In the genomic region with DNA sequence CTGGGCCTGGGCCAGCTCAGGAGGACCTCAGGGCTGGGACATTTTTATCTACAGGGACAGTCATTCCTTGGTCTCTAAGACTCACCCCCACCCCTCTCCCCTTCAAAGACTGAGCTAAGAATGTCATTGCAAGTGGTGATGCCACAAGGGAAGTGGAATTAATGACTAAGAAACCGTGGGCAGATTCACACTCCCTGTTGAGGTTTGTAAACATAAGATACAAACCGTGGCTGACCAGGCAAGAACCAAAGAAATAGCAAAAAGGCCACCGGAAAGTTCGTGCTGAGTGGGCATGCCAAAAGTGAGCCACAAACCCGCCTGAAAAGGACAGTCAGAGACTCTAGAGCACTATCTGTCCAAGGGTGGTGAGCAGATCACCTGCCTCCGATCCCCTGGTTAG, we compare ENCODE assay signal across 10 cellular contexts. TPM values are rescaled to one million over a fixed set of nuclear protein-coding genes. Genes with fewer than 3 reads are reported as not detected.
DNase-seq lines count a peak whose midpoint lies in the region; ATAC-seq lines count a peak whose summit lies in the region.
"Had no signal": no experiment of that assay in that cellular context is flagged by ENCODE, and none has a peak within 500 bp of the region (broad histone marks: within the 10 kb centered on the region; RNA-seq: fewer than 3 reads in every experiment).

No MANE protein-coding gene starts in this region.

- H3K4me3 ChIP-seq in thymus (ENCODE audit: low read length) = no peak overlapping the region

- peak; percentile 81 to 86 for ATAC-seq in activated T-cell treated with anti-CD3 and anti-CD28 coated beads, Interleukin-2, amount 50 U/mL, for 72 hours (replicated peaks in 1 of 2)
- ATAC-seq in T-cell (replicated peaks in 1 of 4) (no peak), HG02973 (IDR thresholded peaks at IDR 0.05; ENCODE audit: unreplicated experiment) (no peak)

- DNase-seq in activated T-cell treated with anti-CD3 and anti-CD28 coated beads, Interleukin-2, amount 50 U/mL, for 24 hours = no peak
- DNase-seq in activated T-cell treated with anti-CD3 and anti-CD28 coated beads for 4 hours (no peak), kidney tubule cell (ENCODE audit: low spot score) (peak; percentile 77), T-cell (no peak), HPDE6-E6E7 (ENCODE audit: extremely low spot score) (no peak)
- DNase-seq in activated T-cell treated with anti-CD3 and anti-CD28 coated beads, Interleukin-2, amount 50 U/mL, for 72 hours = peak; percentile 18 to 35
- DNase-seq: activated T-cell treated with anti-CD3 and anti-CD28 coated beads, Interleukin-2, amount 50 U/mL, for 4 hours; CD4-positive, CD25-positive, alpha-beta regulatory T cell had no signal

- peaks cover 57% of the 10 kb centered on the region for H3K27me3 Mint-ChIP-seq in activated T-cell treated with anti-CD3 and anti-CD28 coated beads, Interleukin-2, amount 50 U/mL, for 24 hours
- peaks cover 31% of the 10 kb centered on the region for H3K27me3 Mint-ChIP-seq in activated T-cell treated with anti-CD3 and anti-CD28 coated beads, Interleukin-2, amount 50 U/mL, for 72 hours (ENCODE audit: low read depth)
- H3K27me3 Mint-ChIP-seq in T-cell = peaks cover 12 to 29% of the 10 kb centered on the region in 2 donors

- POLR2A ChIA-PET in T-cell (lab: Charles Lee) = no interaction called here

- no peaks in the 10 kb centered on the region for H3K9me3 Mint-ChIP-seq in activated T-cell treated with anti-CD3 and anti-CD28 coated beads, Interleukin-2, amount 50 U/mL, for 24 hours
- no peaks in the 10 kb centered on the region for H3K9me3 Mint-ChIP-seq in activated T-cell treated with anti-CD3 and anti-CD28 coated beads, Interleukin-2, amount 50 U/mL, for 72 hours
- H3K9me3 Mint-ChIP-seq in T-cell = no peaks in the 10 kb centered on the region
- H3K9me3 Mint-ChIP-seq: activated T-cell treated with anti-CD3 and anti-CD28 coated beads, Interleukin-2, amount 50 U/mL, for 4 hours had no signal

- no peaks in the 10 kb centered on the region for H3K4me1 ChIP-seq in thymus (ENCODE audit: control insufficient read depth, insufficient read depth, low read length)

- H3K36me3 Mint-ChIP-seq in activated T-cell treated with anti-CD3 and anti-CD28 coated beads, Interleukin-2, amount 50 U/mL, for 24 hours (ENCODE audit: low read depth) = no peaks in the 10 kb centered on the region
- no peaks in the 10 kb centered on the region for H3K36me3 Mint-ChIP-seq in activated T-cell treated with anti-CD3 and anti-CD28 coated beads, Interleukin-2, amount 50 U/mL, for 72 hours (ENCODE audit: insufficient read depth in 2 of 2)
- H3K36me3 Mint-ChIP-seq in T-cell = no peaks in the 10 kb centered on the region
- H3K36me3 Mint-ChIP-seq: CD4-positive, CD25-positive, alpha-beta regulatory T cell had no signal

- CTCF ChIA-PET in T-cell (lab: Charles Lee) = no interaction called here

- no peaks in the 10 kb centered on the region for H3K9me3 ChIP-seq in thymus (ENCODE audit: control insufficient read depth)

- peak overlapping the region; percentile 35 for H3K27ac Mint-ChIP-seq in activated T-cell treated with anti-CD3 and anti-CD28 coated beads, Interleukin-2, amount 50 U/mL, for 24 hours
- H3K27ac Mint-ChIP-seq in activated T-cell treated with anti-CD3 and anti-CD28 coated beads, Interleukin-2, amount 50 U/mL, for 72 hours = peak overlapping the region; percentile 58
- H3K27ac Mint-ChIP-seq in T-cell = no peak overlapping the region
- H3K27ac Mint-ChIP-seq: CD4-positive, CD25-positive, alpha-beta regulatory T cell had no signal

- peak overlapping the region; percentile 36 for H3K27ac ChIP-seq in thymus (ENCODE audit: low read depth)

- peaks cover 8% of the 10 kb centered on the region for H3K4me1 Mint-ChIP-seq in activated T-cell treated with anti-CD3 and anti-CD28 coated beads, Interleukin-2, amount 50 U/mL, for 24 hours (ENCODE audit: low read depth)
- peaks cover 11% of the 10 kb centered on the region for H3K4me1 Mint-ChIP-seq in activated T-cell treated with anti-CD3 and anti-CD28 coated beads, Interleukin-2, amount 50 U/mL, for 72 hours (ENCODE audit: low read depth)
- H3K4me1 Mint-ChIP-seq in T-cell = peaks cover 0 to 2% (median 0%) of the 10 kb centered on the region in 3 donors
- H3K4me1 Mint-ChIP-seq: CD4-positive, CD25-positive, alpha-beta regulatory T cell had no signal

- no peaks in the 10 kb centered on the region for H3K36me3 ChIP-seq in thymus (ENCODE audit: control insufficient read depth, insufficient read depth)

- no peaks in the 10 kb centered on the region for H3K27me3 ChIP-seq in thymus (ENCODE audit: control insufficient read depth, insufficient read depth)

- 75% methylated on average over 6 of the region's 6 CpGs for WGBS in thymus

- H3K4me3 Mint-ChIP-seq in activated T-cell treated with anti-CD3 and anti-CD28 coated beads, Interleukin-2, amount 50 U/mL, for 24 hours = no peak overlapping the region
- H3K4me3 Mint-ChIP-seq in activated T-cell treated with anti-CD3 and anti-CD28 coated beads, Interleukin-2, amount 50 U/mL, for 72 hours = peak overlapping the region in 1 of 2 donors; percentile 44
- H3K4me3 Mint-ChIP-seq in T-cell = no peak overlapping the region
- H3K4me3 Mint-ChIP-seq: activated T-cell treated with anti-CD3 and anti-CD28 coated beads, Interleukin-2, amount 50 U/mL, for 4 hours; CD4-positive, CD25-positive, alpha-beta regulatory T cell had no signal

RNA-seq across cellular contexts. Expression of a gene that starts 25.7 kb away (rescaled TPM):
- under 1 TPM; 0.14 TPM for total RNA-seq in activated T-cell treated with anti-CD3 and anti-CD28 coated beads, Interleukin-2, amount 50 U/mL, for 72 hours
- polyA plus RNA-seq in thymus = 4.3 TPM
- total RNA-seq in T-cell = under 1 TPM; 0.25 to 0.50 (median 0.30) TPM
- total RNA-seq: CD4-positive, CD25-positive, alpha-beta regulatory T cell had no signal
- polyA plus RNA-seq: CD4-positive, CD25-positive, alpha-beta regulatory T cell had no signal

Comparison
In these comparisons a context has a peak if more than half of its experiments do, and no peak if none do; other contexts are left out.
1. DNase-seq: peak in activated T-cell treated with anti-CD3 and anti-CD28 coated beads, Interleukin-2, amount 50 U/mL, for 72 hours (2 of 2) and kidney tubule cell (single experiment); none in activated T-cell treated with anti-CD3 and anti-CD28 coated beads, Interleukin-2, amount 50 U/mL, for 24 hours (single experiment), activated T-cell treated with anti-CD3 and anti-CD28 coated beads for 4 hours (single experiment), T-cell (0 of 34) and HPDE6-E6E7 (single experiment).
2. H3K27ac Mint-ChIP-seq: peak in activated T-cell treated with anti-CD3 and anti-CD28 coated beads, Interleukin-2, amount 50 U/mL, for 24 hours (single experiment) and activated T-cell treated with anti-CD3 and anti-CD28 coated beads, Interleukin-2, amount 50 U/mL, for 72 hours (single experiment); none in T-cell (0 of 2).
3. ATAC-seq: peak in activated T-cell treated with anti-CD3 and anti-CD28 coated beads, Interleukin-2, amount 50 U/mL, for 72 hours (2 of 2); none in T-cell (0 of 4) and HG02973 (single experiment).